In genomic region chr5:176742246-176743105, GRCh38 we compare ENCODE assay signal across 17 cellular contexts.
DNase-seq lines count a peak whose midpoint lies in the region; TF ChIP-seq lines count a peak whose summit lies in the region.
"Had no signal": no experiment of that assay in that cellular context is flagged by ENCODE, and none has a peak within 500 bp of the region (broad histone marks: within the 10 kb centered on the region; RNA-seq: fewer than 3 reads in every experiment).

No MANE protein-coding gene starts in this region.

- H4K8ac ChIP-seq in mesendoderm (ENCODE audit: low read depth, low read length) = no peak overlapping the region

- no peaks in the 10 kb centered on the region for H3K79me1 ChIP-seq in mesendoderm (ENCODE audit: low read length)

- H3K9ac ChIP-seq in colonic mucosa (ENCODE audit: low read depth in 2 of 2, low read length in 2 of 2) (no peak overlapping the region), neural progenitor cell (no peak overlapping the region), mesendoderm (ENCODE audit: low read length) (no peak overlapping the region)
- H3K9ac ChIP-seq: BLaER1 treated with 17β-estradiol and CSF1 and Interleukin-3, amounts not matched to agents 10 nM and 100 nM had no signal

- H2AK5ac ChIP-seq in mesendoderm (ENCODE audit: low read length) = no peak overlapping the region

- H3K4me3 ChIP-seq in HEK293 (ENCODE audit: low read depth, low read length) = no peak overlapping the region
- H3K4me3 ChIP-seq in colonic mucosa = no peak overlapping the region
- peak overlapping the region; percentile 35 for H3K4me3 ChIP-seq in neural progenitor cell
- H3K4me3 ChIP-seq in mesendoderm (ENCODE audit: low read length) = no peak overlapping the region
- H3K4me3 ChIP-seq: BLaER1 treated with 17β-estradiol and CSF1 and Interleukin-3, amounts not matched to agents 10 nM and 100 nM; tibial artery had no signal

- peak overlapping the region; percentile 6 for H3K4me3 Mint-ChIP-seq in neural progenitor cell
- peak overlapping the region in 1 of 5 donors; percentile 38 for H3K4me3 Mint-ChIP-seq in immature natural killer cell
- H3K4me3 Mint-ChIP-seq: activated CD4-positive, alpha-beta memory T cell treated with anti-CD3 and anti-CD28 coated beads, Interleukin-2, amount 10 ng/mL, durations not matched to agents 7 days and 5 days; activated naive CD4-positive, alpha-beta T cell treated with anti-CD3 and anti-CD28 coated beads for 36 hours had no signal

- H3K9me3 ChIP-seq in HEK293 (ENCODE audit: control insufficient read depth, insufficient read depth, low read depth, low read length) = no peaks in the 10 kb centered on the region
- H3K9me3 ChIP-seq in colonic mucosa = no peaks in the 10 kb centered on the region
- H3K9me3 ChIP-seq in neural progenitor cell (ENCODE audit: low read depth) = no peaks in the 10 kb centered on the region
- H3K9me3 ChIP-seq: BLaER1 treated with 17β-estradiol and CSF1 and Interleukin-3, amounts not matched to agents 10 nM and 100 nM; breast epithelium; gastroesophageal sphincter; tibial artery had no signal

- no CpG with 5 or more reads among the region's 10 CpGs for WGBS in mesendoderm (ENCODE audit: extremely low coverage, insufficient coverage, low lambda C conversion rate)

- TF ChIP-seq CTCF in HEK293 (tag by site-specific recombination; IDR thresholded peaks at IDR 0.05) (no peak), colonic mucosa (IDR thresholded peaks at IDR 0.05) (no peak), neural progenitor cell (IDR thresholded peaks at IDR 0.05) (no peak)

- no peaks in the 10 kb centered on the region for H4K20me1 ChIP-seq in neural progenitor cell (ENCODE audit: low read depth)

- H3K36me3 Mint-ChIP-seq in neural progenitor cell = no peaks in the 10 kb centered on the region
- no peaks in the 10 kb centered on the region for H3K36me3 Mint-ChIP-seq in immature natural killer cell

- H3K27ac Mint-ChIP-seq in neural progenitor cell = no peak overlapping the region
- H3K27ac Mint-ChIP-seq in immature natural killer cell = no peak overlapping the region
- H3K27ac Mint-ChIP-seq: activated CD4-positive, alpha-beta memory T cell treated with anti-CD3 and anti-CD28 coated beads, Interleukin-2, amount 10 ng/mL, durations not matched to agents 7 days and 5 days; activated naive CD4-positive, alpha-beta T cell treated with anti-CD3 and anti-CD28 coated beads for 36 hours had no signal

- no peak overlapping the region for H3K27ac ChIP-seq in HEK293 (ENCODE audit: extremely low read depth, low read depth, low read length)
- H3K27ac ChIP-seq in colonic mucosa = no peak overlapping the region
- H3K27ac ChIP-seq in neural progenitor cell = no peak overlapping the region
- H3K27ac ChIP-seq in mesendoderm (ENCODE audit: low read depth, low read length) = no peak overlapping the region
- H3K27ac ChIP-seq in substantia nigra (ENCODE audit: low read depth, low read length, poor library complexity, severe bottlenecking) = no peak overlapping the region
- H3K27ac ChIP-seq: BLaER1 treated with 17β-estradiol and CSF1 and Interleukin-3, amounts not matched to agents 10 nM and 100 nM; breast epithelium; gastroesophageal sphincter; tibial artery had no signal

- H3K4ac ChIP-seq in mesendoderm (ENCODE audit: low read depth, low read length) = no peak overlapping the region

- DNase-seq in D341Med (ENCODE audit: low spot score) (peak; percentile 16), colonic mucosa (peak; percentile 9), neural progenitor cell (ENCODE audit: low spot score) (no peak), RPMI8226 (no peak), mesendoderm (no peak), substantia nigra (lab: John Stamatoyannopoulos, UW) (no peak), immature natural killer cell (no peak)
- DNase-seq: activated CD4-positive, alpha-beta memory T cell treated with anti-CD3 and anti-CD28 coated beads, Interleukin-2, amount 10 ng/mL, durations not matched to agents 7 days and 5 days; activated naive CD4-positive, alpha-beta T cell treated with anti-CD3 and anti-CD28 coated beads for 36 hours; EL; NCI-H2171; stimulated activated CD4-positive, alpha-beta T cell treated with anti-CD3 and anti-CD28 coated beads, Interleukin-1b, Interleukin-23, amount 100 ng/mL, for 48 hours had no signal

- CTCF ChIA-PET in HEK293 (lab: Yijun Ruan, JAX) = no interaction called here

- no peak overlapping the region for H2AFZ ChIP-seq in neural progenitor cell (replicated peaks)

- no peak overlapping the region for H3K23ac ChIP-seq in mesendoderm (ENCODE audit: low read length)

- no peak overlapping the region for H3K18ac ChIP-seq in mesendoderm (ENCODE audit: low read length)

- H3K36me3 ChIP-seq in HEK293 (ENCODE audit: control insufficient read depth in 2 of 2, insufficient read depth in 1 of 2, low read length in 2 of 2) (no peaks in the 10 kb centered on the region), colonic mucosa (no peaks in the 10 kb centered on the region), neural progenitor cell (no peaks in the 10 kb centered on the region), mesendoderm (ENCODE audit: control insufficient read depth, insufficient read depth, low read length) (no peaks in the 10 kb centered on the region)
- H3K36me3 ChIP-seq: BLaER1 treated with 17β-estradiol and CSF1 and Interleukin-3, amounts not matched to agents 10 nM and 100 nM; breast epithelium; gastroesophageal sphincter; tibial artery had no signal

- H3K4me1 Mint-ChIP-seq in neural progenitor cell (peaks cover 73% of the 10 kb centered on the region), immature natural killer cell (peaks cover 37 to 46% of the 10 kb centered on the region in 2 donors)

- no peaks in the 10 kb centered on the region for H3K9me3 Mint-ChIP-seq in neural progenitor cell
- H3K9me3 Mint-ChIP-seq in immature natural killer cell = peaks cover 0 to 1% (median 0%) of the 10 kb centered on the region in 6 donors
- H3K9me3 Mint-ChIP-seq: activated CD4-positive, alpha-beta memory T cell treated with anti-CD3 and anti-CD28 coated beads, Interleukin-2, amount 10 ng/mL, durations not matched to agents 7 days and 5 days; activated naive CD4-positive, alpha-beta T cell treated with anti-CD3 and anti-CD28 coated beads for 36 hours had no signal

- H3K27me3 Mint-ChIP-seq in neural progenitor cell (ENCODE audit: insufficient read depth, low read depth) (peaks cover 22% of the 10 kb centered on the region), immature natural killer cell (ENCODE audit: low read depth in 3 of 3) (peaks cover 20 to 39% (median 27%) of the 10 kb centered on the region in 3 donors)

- H2BK15ac ChIP-seq in mesendoderm (replicated peaks; ENCODE audit: low read depth) = no peak overlapping the region

- H3K27me3 ChIP-seq in colonic mucosa (peaks cover 29% of the 10 kb centered on the region), neural progenitor cell (peaks cover 17% of the 10 kb centered on the region), mesendoderm (ENCODE audit: insufficient read depth, low read length, poor library complexity) (no peaks in the 10 kb centered on the region)

- H2BK120ac ChIP-seq in mesendoderm (ENCODE audit: low read depth, low read length) = no peak overlapping the region

- H3K79me2 ChIP-seq in neural progenitor cell (ENCODE audit: low read depth) = no peaks in the 10 kb centered on the region
- H3K79me2 ChIP-seq in mesendoderm (ENCODE audit: control insufficient read depth, insufficient read depth, low read length) = no peaks in the 10 kb centered on the region

- H3K56ac ChIP-seq in mesendoderm (ENCODE audit: low read length) = no peak overlapping the region

- peak overlapping the region; percentile 70 for H3K4me2 ChIP-seq in neural progenitor cell
- H3K4me2 ChIP-seq in mesendoderm (ENCODE audit: low read length) = no peak overlapping the region
- H3K4me2 ChIP-seq: BLaER1 treated with 17β-estradiol and CSF1 and Interleukin-3, amounts not matched to agents 10 nM and 100 nM had no signal

- H3F3A ChIP-seq in neural progenitor cell (ENCODE audit: low read depth) = peaks cover 55% of the 10 kb centered on the region

- POLR2A ChIA-PET in HEK293 (lab: Yijun Ruan, JAX) = no interaction called here

- H3K4me1 ChIP-seq in HEK293 (ENCODE audit: control insufficient read depth, insufficient read depth, low read length) (no peaks in the 10 kb centered on the region), colonic mucosa (no peaks in the 10 kb centered on the region), neural progenitor cell (peaks cover 63% of the 10 kb centered on the region), mesendoderm (ENCODE audit: control insufficient read depth, low read depth, low read length) (peaks cover 10% of the 10 kb centered on the region)
- H3K4me1 ChIP-seq: breast epithelium had no signal

- no peak overlapping the region for H2BK5ac ChIP-seq in mesendoderm (ENCODE audit: low read length)

- intact Hi-C loops in colonic mucosa (cut with DNase I) = no loop called here

- H4K5ac ChIP-seq in mesendoderm (ENCODE audit: low read length) = no peak overlapping the region

TF ChIP-seq in HEK293, 187 proteins besides CTCF, POLR2A, EP300 and RAD21:
- TF ChIP-seq GLIS1 (tag by site-specific recombination; IDR thresholded peaks at IDR 0.05) (peak; percentile 58), MYNN (tag by site-specific recombination; IDR thresholded peaks at IDR 0.05; ENCODE audit: borderline replicate concordance) (no peak), ZNF600 (tag by site-specific recombination; IDR thresholded peaks at IDR 0.05) (no peak), GLI4 (tag by site-specific recombination; IDR thresholded peaks at IDR 0.05) (no peak), SALL2 (tag by site-specific recombination; IDR thresholded peaks at IDR 0.05; ENCODE audit: borderline replicate concordance) (no peak), ZBTB26 (tag by site-specific recombination; optimal IDR thresholded peaks at IDR 0.05) (no peak), ZNF623 (tag by site-specific recombination; IDR thresholded peaks at IDR 0.05) (peak; percentile 98), ZNF670 (tag by site-specific recombination; IDR thresholded peaks at IDR 0.05; ENCODE audit: low read depth) (no peak)

Comparison
In these comparisons a context has a peak if more than half of its experiments do, and no peak if none do; other contexts are left out.
1. DNase-seq: peak in D341Med (single experiment) and colonic mucosa (single experiment); none in neural progenitor cell (single experiment), RPMI8226 (single experiment), mesendoderm (single experiment), substantia nigra (0 of 49) and immature natural killer cell (0 of 3).